In the genomic region with DNA sequence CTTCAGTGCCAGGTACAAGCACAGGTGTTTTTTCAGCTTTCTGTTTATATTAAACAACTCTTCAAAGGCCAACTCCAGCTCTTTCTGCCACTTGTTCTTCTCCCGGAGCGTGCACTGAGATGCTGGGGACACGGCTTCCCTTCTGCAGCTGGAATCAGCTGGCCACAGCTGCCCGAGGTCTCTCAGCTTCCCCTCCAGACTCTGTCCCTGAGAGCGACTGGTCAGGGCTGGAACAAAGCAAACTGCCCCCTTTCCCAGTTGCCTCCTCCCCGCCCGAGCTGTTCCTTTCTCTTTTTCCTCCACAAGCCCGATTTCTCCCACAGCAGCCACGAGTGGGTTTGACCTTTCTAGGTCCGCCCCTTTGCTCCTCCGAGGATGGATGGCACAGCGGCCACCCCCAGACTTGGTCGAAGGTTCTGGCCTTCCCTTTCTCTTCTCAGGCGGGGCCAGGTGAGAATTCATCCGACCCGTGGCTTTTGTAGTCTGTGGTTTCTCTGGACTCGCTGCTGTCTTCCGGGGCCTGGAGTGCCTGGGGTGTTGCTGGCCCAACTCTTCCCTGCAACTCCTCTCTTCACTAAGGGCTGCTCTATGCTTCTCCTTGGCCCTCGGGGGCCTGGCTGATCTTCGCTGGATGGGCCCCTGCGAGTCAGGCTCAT, we compare ENCODE assay signal across 12 cellular contexts. TPM values are rescaled to one million over a fixed set of nuclear protein-coding genes. Genes with fewer than 3 reads are reported as not detected.
DNase-seq lines count a peak whose midpoint lies in the region; ATAC-seq and TF ChIP-seq lines count a peak whose summit lies in the region.
"Had no signal": no experiment of that assay in that cellular context is flagged by ENCODE, and none has a peak within 500 bp of the region (broad histone marks: within the 10 kb centered on the region; RNA-seq: fewer than 3 reads in every experiment).

No MANE protein-coding gene starts in this region.

- no peak for TF ChIP-seq CTCF in tibial nerve (IDR thresholded peaks at IDR 0.05)

- H3K27me3 Mint-ChIP-seq in activated naive CD8-positive, alpha-beta T cell = no peaks in the 10 kb centered on the region
- no peaks in the 10 kb centered on the region for H3K27me3 Mint-ChIP-seq in activated naive CD8-positive, alpha-beta T cell treated with anti-CD3 and anti-CD28 coated beads, Interleukin-2, amount 50 U/mL, for 24 hours
- peaks cover 5% of the 10 kb centered on the region for H3K27me3 Mint-ChIP-seq in activated naive CD8-positive, alpha-beta T cell treated with anti-CD3 and anti-CD28 coated beads for 36 hours
- H3K27me3 Mint-ChIP-seq in naive thymus-derived CD4-positive, alpha-beta T cell = peaks cover 0 to 11% (median 0%) of the 10 kb centered on the region in 5 donors
- H3K27me3 Mint-ChIP-seq: activated T-cell treated with anti-CD3 and anti-CD28 coated beads, Interleukin-2, amount 50 U/mL, for 24 hours had no signal

- no peak for TF ChIP-seq EP300 in tibial nerve (IDR thresholded peaks at IDR 0.05)

- POLR2A ChIA-PET in naive thymus-derived CD4-positive, alpha-beta T cell (lab: Charles Lee) = no interaction called here

- no peaks in the 10 kb centered on the region for H3K9me3 ChIP-seq in naive thymus-derived CD4-positive, alpha-beta T cell (ENCODE audit: control insufficient read depth in 2 of 3, low read length in 3 of 3)
- H3K9me3 ChIP-seq in tibial nerve = no peaks in the 10 kb centered on the region

- H3K4me1 ChIP-seq in naive thymus-derived CD4-positive, alpha-beta T cell (ENCODE audit: control insufficient read depth in 2 of 2, insufficient read depth in 2 of 2, low read length in 2 of 2) = peaks cover 0 to 17% of the 10 kb centered on the region in 2 donors
- H3K4me1 ChIP-seq in tibial nerve = peaks cover 3 to 100% (median 80%) of the 10 kb centered on the region in 4 donors

- no peak for ATAC-seq in activated naive CD8-positive, alpha-beta T cell treated with anti-CD3 and anti-CD28 coated beads, Interleukin-2, amount 50 U/mL, for 24 hours
- no peak for ATAC-seq in naive thymus-derived CD4-positive, alpha-beta T cell
- ATAC-seq in HG03378 (IDR thresholded peaks at IDR 0.05; ENCODE audit: unreplicated experiment) = no peak
- ATAC-seq: right cardiac atrium had no signal

- no peak for DNase-seq in activated naive CD8-positive, alpha-beta T cell treated with anti-CD3 and anti-CD28 coated beads, Interleukin-2, amount 50 U/mL, for 24 hours
- no peak for DNase-seq in activated naive CD8-positive, alpha-beta T cell treated with anti-CD3 and anti-CD28 coated beads for 36 hours
- no peak for DNase-seq in naive thymus-derived CD4-positive, alpha-beta T cell
- DNase-seq in tibial nerve (ENCODE audit: low spot score in 2 of 2) (no peak), NCI-H2196 (lab: John Stamatoyannopoulos, UW; ENCODE audit: unreplicated experiment) (no peak)
- no peak for DNase-seq in activated naive CD4-positive, alpha-beta T cell treated with Interleukin-2 at 50 U/mL for 16 hours
- DNase-seq: activated T-cell treated with anti-CD3 and anti-CD28 coated beads, Interleukin-2, amount 50 U/mL, for 24 hours; brain microvascular endothelial cell; NCI-H2227 treated with DMSO at 0.1 percent for 48 hours had no signal

- no peak for TF ChIP-seq POLR2A in tibial nerve (IDR thresholded peaks at IDR 0.05)

- H3K4me3 ChIP-seq in naive thymus-derived CD4-positive, alpha-beta T cell (ENCODE audit: low read length) = no peak overlapping the region
- H3K4me3 ChIP-seq in tibial nerve = no peak overlapping the region

- intact Hi-C loops in naive thymus-derived CD4-positive, alpha-beta T cell (cut with micrococcal nuclease) = loop anchor here in 1 of 2 donors (2.0 kb wide), 1 partner anchor 33 kb away; the partner anchor contains the start of gene TIMP2

- WGBS in tibial nerve, 2 donors = 42 to 51% methylated on average over 21 of the region's 21 CpGs

- H3K36me3 Mint-ChIP-seq in activated naive CD8-positive, alpha-beta T cell = no peaks in the 10 kb centered on the region
- H3K36me3 Mint-ChIP-seq in activated naive CD8-positive, alpha-beta T cell treated with anti-CD3 and anti-CD28 coated beads, Interleukin-2, amount 50 U/mL, for 24 hours (ENCODE audit: low read depth) = no peaks in the 10 kb centered on the region
- H3K36me3 Mint-ChIP-seq in activated naive CD8-positive, alpha-beta T cell treated with anti-CD3 and anti-CD28 coated beads for 36 hours = no peaks in the 10 kb centered on the region
- H3K36me3 Mint-ChIP-seq in naive thymus-derived CD4-positive, alpha-beta T cell = no peaks in the 10 kb centered on the region

- H3K9me3 Mint-ChIP-seq in activated naive CD8-positive, alpha-beta T cell (ENCODE audit: low read depth) = no peaks in the 10 kb centered on the region
- no peaks in the 10 kb centered on the region for H3K9me3 Mint-ChIP-seq in activated naive CD8-positive, alpha-beta T cell treated with anti-CD3 and anti-CD28 coated beads, Interleukin-2, amount 50 U/mL, for 24 hours
- H3K9me3 Mint-ChIP-seq in activated naive CD8-positive, alpha-beta T cell treated with anti-CD3 and anti-CD28 coated beads for 36 hours = no peaks in the 10 kb centered on the region
- no peaks in the 10 kb centered on the region for H3K9me3 Mint-ChIP-seq in naive thymus-derived CD4-positive, alpha-beta T cell
- H3K9me3 Mint-ChIP-seq: activated T-cell treated with anti-CD3 and anti-CD28 coated beads, Interleukin-2, amount 50 U/mL, for 24 hours had no signal

- H3K36me3 ChIP-seq in naive thymus-derived CD4-positive, alpha-beta T cell (ENCODE audit: control insufficient read depth in 2 of 3, insufficient read depth in 3 of 3, low read length in 3 of 3) = no peaks in the 10 kb centered on the region
- no peaks in the 10 kb centered on the region for H3K36me3 ChIP-seq in tibial nerve

- H3K27ac ChIP-seq in naive thymus-derived CD4-positive, alpha-beta T cell (ENCODE audit: low read depth, low read length) = no peak overlapping the region
- H3K27ac ChIP-seq in tibial nerve = peak overlapping the region; percentile 35 to 99 (median 79)
- H3K27ac ChIP-seq: brain microvascular endothelial cell had no signal

- H3K27ac Mint-ChIP-seq in activated naive CD8-positive, alpha-beta T cell = peak overlapping the region; percentile 76
- H3K27ac Mint-ChIP-seq in activated naive CD8-positive, alpha-beta T cell treated with anti-CD3 and anti-CD28 coated beads, Interleukin-2, amount 50 U/mL, for 24 hours = no peak overlapping the region
- peak overlapping the region; percentile 32 for H3K27ac Mint-ChIP-seq in activated naive CD8-positive, alpha-beta T cell treated with anti-CD3 and anti-CD28 coated beads for 36 hours
- H3K27ac Mint-ChIP-seq in naive thymus-derived CD4-positive, alpha-beta T cell = peak overlapping the region; percentile 49 to 96 (median 87)

- peaks cover 33% of the 10 kb centered on the region for H3K4me1 Mint-ChIP-seq in activated naive CD8-positive, alpha-beta T cell (ENCODE audit: low read depth)
- peaks cover 40% of the 10 kb centered on the region for H3K4me1 Mint-ChIP-seq in activated naive CD8-positive, alpha-beta T cell treated with anti-CD3 and anti-CD28 coated beads, Interleukin-2, amount 50 U/mL, for 24 hours
- peaks cover 33% of the 10 kb centered on the region for H3K4me1 Mint-ChIP-seq in activated naive CD8-positive, alpha-beta T cell treated with anti-CD3 and anti-CD28 coated beads for 36 hours
- H3K4me1 Mint-ChIP-seq in naive thymus-derived CD4-positive, alpha-beta T cell = peaks cover 19 to 43% (median 35%) of the 10 kb centered on the region in 7 donors

- CTCF ChIA-PET in naive thymus-derived CD4-positive, alpha-beta T cell (lab: Charles Lee) = interaction anchor here (1.7 kb wide), 1 partner anchor 25 kb away, joined by 5 read pairs; no protein-coding TSS in a partner anchor

- no peaks in the 10 kb centered on the region for H3K27me3 ChIP-seq in naive thymus-derived CD4-positive, alpha-beta T cell (ENCODE audit: control insufficient read depth in 2 of 2, insufficient read depth in 2 of 2, low read length in 2 of 2)
- H3K27me3 ChIP-seq in tibial nerve = no peaks in the 10 kb centered on the region
- H3K27me3 ChIP-seq: brain microvascular endothelial cell had no signal

- H3K4me3 Mint-ChIP-seq in activated naive CD8-positive, alpha-beta T cell = peak overlapping the region; percentile 27
- no peak overlapping the region for H3K4me3 Mint-ChIP-seq in activated naive CD8-positive, alpha-beta T cell treated with anti-CD3 and anti-CD28 coated beads, Interleukin-2, amount 50 U/mL, for 24 hours
- no peak overlapping the region for H3K4me3 Mint-ChIP-seq in activated naive CD8-positive, alpha-beta T cell treated with anti-CD3 and anti-CD28 coated beads for 36 hours
- H3K4me3 Mint-ChIP-seq in naive thymus-derived CD4-positive, alpha-beta T cell = peak overlapping the region in 8 of 10 donors; percentile 9 to 67 (median 46)
- H3K4me3 Mint-ChIP-seq: activated T-cell treated with anti-CD3 and anti-CD28 coated beads, Interleukin-2, amount 50 U/mL, for 24 hours had no signal

RNA-seq across cellular contexts. Expression of gene CEP295NL, which starts 11.5 kb away (rescaled TPM):
- total RNA-seq in activated naive CD8-positive, alpha-beta T cell treated with anti-CD3 and anti-CD28 coated beads for 36 hours = under 1 TPM in 1 of 2 experiments, not detected in 1; 0.19 TPM
- 10 to 100 TPM in 1 of 5 experiments, 1 to 10 TPM in 1, under 1 TPM in 2, not detected in 1; 0.19 to 14.1 (median 1.8) TPM for total RNA-seq in naive thymus-derived CD4-positive, alpha-beta T cell
- polyA plus RNA-seq in naive thymus-derived CD4-positive, alpha-beta T cell = not detected
- 10 to 100 TPM in 2 of 4 donors, 1 to 10 TPM in 2; 6.5 to 35.1 (median 9.9) TPM for total RNA-seq in tibial nerve

RNA-seq across cellular contexts. Expression of gene TIMP2, which starts 33.7 kb away (rescaled TPM):
- total RNA-seq in activated naive CD8-positive, alpha-beta T cell treated with anti-CD3 and anti-CD28 coated beads for 36 hours = 1 to 10 TPM; 1.2 to 1.3 TPM
- 10 to 100 TPM in 1 of 5 experiments, 1 to 10 TPM in 4; 1.2 to 46.1 (median 5.8) TPM for total RNA-seq in naive thymus-derived CD4-positive, alpha-beta T cell
- polyA plus RNA-seq in naive thymus-derived CD4-positive, alpha-beta T cell = under 1 TPM; 0.23 to 0.31 TPM
- 100 to 1,000 TPM; 187 to 456 (median 339) TPM for total RNA-seq in tibial nerve

RNA-seq across cellular contexts. Expression of gene USP36, which starts 50.9 kb away (rescaled TPM):
- total RNA-seq in activated naive CD8-positive, alpha-beta T cell treated with anti-CD3 and anti-CD28 coated beads for 36 hours = 100 to 1,000 TPM; 126 to 128 TPM
- 100 to 1,000 TPM; 107 to 414 (median 154) TPM for total RNA-seq in naive thymus-derived CD4-positive, alpha-beta T cell
- polyA plus RNA-seq in naive thymus-derived CD4-positive, alpha-beta T cell = 10 to 100 TPM; 37.4 to 46.9 TPM
- 10 to 100 TPM; 50.9 to 64.9 (median 59.9) TPM for total RNA-seq in tibial nerve

Comparison
In these comparisons a context has a peak if more than half of its experiments do, and no peak if none do; other contexts are left out.
1. H3K4me3 Mint-ChIP-seq: peak in activated naive CD8-positive, alpha-beta T cell (single experiment) and naive thymus-derived CD4-positive, alpha-beta T cell (8 of 10); none in activated naive CD8-positive, alpha-beta T cell treated with anti-CD3 and anti-CD28 coated beads, Interleukin-2, amount 50 U/mL, for 24 hours (single experiment) and activated naive CD8-positive, alpha-beta T cell treated with anti-CD3 and anti-CD28 coated beads for 36 hours (single experiment).
2. RNA of gene TIMP2, which starts 33.7 kb away (total RNA-seq): 187 to 456 TPM in tibial nerve; 1.2 to 46.1 TPM in naive thymus-derived CD4-positive, alpha-beta T cell and 1.2 to 1.3 TPM in activated naive CD8-positive, alpha-beta T cell treated with anti-CD3 and anti-CD28 coated beads for 36 hours; every median in the first group is over 4 times any median in the second.